In genomic region chr17:1976000-1976682, GRCh38 we compare ENCODE assay signal across 28 cellular contexts. TPM values are rescaled to one million over a fixed set of nuclear protein-coding genes. Genes with fewer than 3 reads are reported as not detected.
A peak's percentile ranks its signal among the peaks of the same experiment; 100 is the strongest.
DNase-seq lines count a peak whose midpoint lies in the region; ATAC-seq and TF ChIP-seq lines count a peak whose summit lies in the region.
"Had no signal": no experiment of that assay in that cellular context is flagged by ENCODE, and none has a peak within 500 bp of the region (broad histone marks: within the 10 kb centered on the region; RNA-seq: fewer than 3 reads in every experiment).

No MANE protein-coding gene starts in this region.

- H3K4me3 ChIP-seq in cardiac muscle cell = no peak overlapping the region
- H3K4me3 ChIP-seq: HAP-1, heart right ventricle, smooth muscle cell, testis, uterus had no signal

- no peak overlapping the region for H3K27ac Mint-ChIP-seq in T-cell
- H3K27ac Mint-ChIP-seq: activated T-helper 2 cell treated with anti-CD3 and anti-CD28 coated beads, Interferon-gamma antibody, Interleukin-2, Interleukin-4, amounts not matched to agents 10 μg/mL and 5 μg/mL and 100 μg/mL, durations not matched to agents 14 hours and 24 hours and 36 hours; stimulated activated naive B cell treated with anti-CD40 and anti-IgM and Interleukin-4, amounts not matched to agents 10 μg/mL and 1 μg/mL and 100 μg/mL, for 72 hours had no signal

- H3K36me3 ChIP-seq in cardiac muscle cell = no peaks in the 10 kb centered on the region
- H3K36me3 ChIP-seq: brain microvascular endothelial cell, HAP-1, heart right ventricle, uterus had no signal

- H3K4me1 ChIP-seq in cardiac muscle cell (ENCODE audit: low read depth) = peaks cover 33% of the 10 kb centered on the region
- H3K4me1 ChIP-seq: uterus had no signal

- H3K27me3 ChIP-seq in cardiac muscle cell = no peaks in the 10 kb centered on the region
- H3K27me3 ChIP-seq: testis had no signal

- POLR2A ChIA-PET in T-cell (lab: Charles Lee) = no interaction called here

- no peaks in the 10 kb centered on the region for H3K9me3 Mint-ChIP-seq in T-cell
- H3K9me3 Mint-ChIP-seq: stimulated activated naive B cell treated with anti-CD40 and anti-IgM and Interleukin-4, amounts not matched to agents 10 μg/mL and 1 μg/mL and 100 μg/mL, for 72 hours had no signal

- no peak for DNase-seq in cardiac muscle cell (ENCODE audit: low read depth in 1 of 2, low spot score in 1 of 2)
- DNase-seq in Right ventricle myocardium superior = no peak
- peak in 7 of 34 experiments; percentile 6 to 16 (median 10) for DNase-seq in T-cell
- DNase-seq in left lobe of liver (ENCODE audit: low spot score) = no peak
- DNase-seq in SW480 (ENCODE audit: low spot score) = no peak
- no peak for DNase-seq in stimulated activated CD4-positive, alpha-beta T cell treated with anti-CD3 and anti-CD28 coated beads, Interleukin-4, amount 100 ng/mL, for 4 hours
- DNase-seq: brain microvascular endothelial cell; Calu3; heart right ventricle; mesenchymal stem cell; NCI-H1092 treated with DMSO at 0.1 percent for 48 hours; NCI-H2029; NCI-H345; NCI-H82; retina; stimulated activated CD4-positive, alpha-beta T cell treated with anti-CD3 and anti-CD28 coated beads, Interleukin-2, amount 100 ng/mL, for 24 hours; stimulated activated naive B cell treated with anti-CD40 and anti-IgM and Interleukin-4, amounts not matched to agents 10 μg/mL and 1 μg/mL and 100 μg/mL, for 72 hours; T-helper 9 cell; testis; uterus had no signal

- CTCF ChIA-PET in T-cell (lab: Charles Lee) = no interaction called here

- intact Hi-C loops in Right ventricle myocardium superior (cut with DNase I) = no loop called here

- no peaks in the 10 kb centered on the region for H3K9me3 ChIP-seq in cardiac muscle cell (ENCODE audit: low read depth)
- H3K9me3 ChIP-seq: HAP-1, heart right ventricle, testis, uterus had no signal

- peaks cover 17 to 47% of the 10 kb centered on the region in 2 donors for H3K27me3 Mint-ChIP-seq in T-cell

- peak overlapping the region; percentile 61 for H3K27ac ChIP-seq in cardiac muscle cell
- H3K27ac ChIP-seq: brain microvascular endothelial cell, C4-2B, epithelial cell of prostate, heart right ventricle, testis, uterus had no signal

- peak overlapping the region in 1 of 3 donors; percentile 9 for H3K4me3 Mint-ChIP-seq in T-cell
- H3K4me3 Mint-ChIP-seq: stimulated activated naive B cell treated with anti-CD40 and anti-IgM and Interleukin-4, amounts not matched to agents 10 μg/mL and 1 μg/mL and 100 μg/mL, for 72 hours had no signal

- H3K4me1 Mint-ChIP-seq in T-cell = peaks cover 22 to 28% (median 24%) of the 10 kb centered on the region in 3 donors

- TF ChIP-seq CTCF in cardiac muscle cell (IDR thresholded peaks at IDR 0.05; ENCODE audit: low read depth, low read length) = no peak

- no peaks in the 10 kb centered on the region for H3K36me3 Mint-ChIP-seq in T-cell
- H3K36me3 Mint-ChIP-seq: stimulated activated naive B cell treated with anti-CD40 and anti-IgM and Interleukin-4, amounts not matched to agents 10 μg/mL and 1 μg/mL and 100 μg/mL, for 72 hours had no signal

- ATAC-seq in Right ventricle myocardium superior (ENCODE audit: poor library complexity) (no peak), T-cell (replicated peaks in 1 of 4) (peak; percentile 58 to 86 (median 66)), left lobe of liver (peak; percentile 33), HG02840 (IDR thresholded peaks at IDR 0.05; ENCODE audit: low FRiP score, unreplicated experiment) (no peak)
- ATAC-seq: heart right ventricle; stimulated activated naive B cell treated with anti-CD40 and anti-IgM and Interleukin-4, amounts not matched to agents 10 μg/mL and 1 μg/mL and 100 μg/mL, for 72 hours had no signal

RNA-seq across cellular contexts. Expression of gene RTN4RL1, which starts 49.0 kb away (rescaled TPM):
- total RNA-seq in cardiac muscle cell (34.3 and 45.4 TPM in 2 replicates), Right ventricle myocardium superior (3.4 TPM), T-cell (1 to 10 TPM in 2 of 5 donors, under 1 TPM in 3; 0.43 to 1.1 (median 0.63) TPM), left lobe of liver (1.8 TPM)
- 32.2 and 46.2 TPM in 2 replicates for polyA plus RNA-seq in cardiac muscle cell
- total RNA-seq: Calu3, Daoy, OCI-LY7, smooth muscle cell had no signal
- polyA plus RNA-seq: smooth muscle cell had no signal

RNA-seq across cellular contexts. Expression of gene DPH1, which starts 53.8 kb away (rescaled TPM):
- total RNA-seq in cardiac muscle cell (43.2 and 88.6 TPM in 2 replicates), Right ventricle myocardium superior (26.8 TPM), T-cell (100 to 1,000 TPM in 2 of 5 donors, 10 to 100 TPM in 3; 84.6 to 116 (median 94.2) TPM), left lobe of liver (38.8 TPM)
- polyA plus RNA-seq in cardiac muscle cell = 59.5 and 94.5 TPM in 2 replicates

Comparison
In these comparisons a context has a peak if more than half of its experiments do, and no peak if none do; other contexts are left out.
1. ATAC-seq: peak in T-cell (4 of 4) and left lobe of liver (single experiment); none in Right ventricle myocardium superior (single experiment) and HG02840 (single experiment).